In genomic region chr21:34886554-34887385, GRCh38 we compare ENCODE assay signal across 8 cellular contexts.
DNase-seq lines count a peak whose midpoint lies in the region; ATAC-seq and TF ChIP-seq lines count a peak whose summit lies in the region.

No MANE protein-coding gene starts in this region.

- H3K27me3 ChIP-seq in HUES64 (ENCODE audit: insufficient read depth, low read length) = peaks cover 95% of the 10 kb centered on the region

- H3K4me3 Mint-ChIP-seq in activated T-cell treated with anti-CD3 and anti-CD28 coated beads, Interleukin-2, amount 50 U/mL, for 4 hours = peak overlapping the region; percentile 99
- peak overlapping the region; percentile 72 for H3K4me3 Mint-ChIP-seq in glutamatergic neuron (ENCODE audit: unreplicated experiment)

- no peaks in the 10 kb centered on the region for H3K9me3 ChIP-seq in HUES64 (ENCODE audit: insufficient read depth, low read depth, low read length)

- no peaks in the 10 kb centered on the region for H3K9me3 Mint-ChIP-seq in activated T-cell treated with anti-CD3 and anti-CD28 coated beads, Interleukin-2, amount 50 U/mL, for 4 hours
- H3K9me3 Mint-ChIP-seq in glutamatergic neuron (ENCODE audit: unreplicated experiment) = peaks cover 2% of the 10 kb centered on the region

- H3K4me3 ChIP-seq in AG09309 (ENCODE audit: control insufficient read depth, low read depth, low read length) (peak overlapping the region; percentile 85), HUES64 (ENCODE audit: low read length) (peak overlapping the region; percentile 62)

- no peaks in the 10 kb centered on the region for H3K27me3 Mint-ChIP-seq in activated T-cell treated with anti-CD3 and anti-CD28 coated beads, Interleukin-2, amount 50 U/mL, for 4 hours (ENCODE audit: low read depth)
- H3K27me3 Mint-ChIP-seq in glutamatergic neuron (ENCODE audit: unreplicated experiment) = peaks cover 14% of the 10 kb centered on the region

- H3K27ac ChIP-seq in HUES64 (ENCODE audit: low read depth, low read length) = no peak overlapping the region

- no peak for DNase-seq in AG09309 (ENCODE audit: low read depth)
- no peak for DNase-seq in activated T-cell treated with anti-CD3 and anti-CD28 coated beads, Interleukin-2, amount 50 U/mL, for 4 hours
- peak; percentile 52 for DNase-seq in glutamatergic neuron
- peak; percentile 84 for DNase-seq in posterior vena cava (ENCODE audit: low spot score)
- DNase-seq in NCI-H510A (lab: John Stamatoyannopoulos, UW) = no peak
- DNase-seq in anterior cingulate cortex (lab: John Stamatoyannopoulos, UW) = no peak

- peaks cover 46% of the 10 kb centered on the region for H3K4me1 Mint-ChIP-seq in activated T-cell treated with anti-CD3 and anti-CD28 coated beads, Interleukin-2, amount 50 U/mL, for 4 hours (ENCODE audit: low read depth)
- peaks cover 8% of the 10 kb centered on the region for H3K4me1 Mint-ChIP-seq in glutamatergic neuron (ENCODE audit: low read depth, unreplicated experiment)

- intact Hi-C loops in posterior vena cava (cut with DNase I) = no loop called here

- peaks cover 22% of the 10 kb centered on the region for H3K4me1 ChIP-seq in HUES64 (ENCODE audit: insufficient read depth, low read length)

- H3K9ac ChIP-seq in HUES64 (ENCODE audit: low read depth, low read length) = no peak overlapping the region

- under 1% methylated on average over 63 of the region's 64 CpGs for WGBS in HUES64

- TF ChIP-seq CTCF in AG09309 (IDR thresholded peaks at IDR 0.05; ENCODE audit: control insufficient read depth, insufficient read depth, low read depth, low read length, missing control alignments) (no peak), glutamatergic neuron (IDR thresholded peaks at IDR 0.05; ENCODE audit: partially characterized antibody, unreplicated experiment) (no peak)

- H3K36me3 Mint-ChIP-seq in activated T-cell treated with anti-CD3 and anti-CD28 coated beads, Interleukin-2, amount 50 U/mL, for 4 hours (ENCODE audit: insufficient read depth) = peaks cover 18% of the 10 kb centered on the region
- H3K36me3 Mint-ChIP-seq in glutamatergic neuron (ENCODE audit: unreplicated experiment) = no peaks in the 10 kb centered on the region

- ATAC-seq in activated T-cell treated with anti-CD3 and anti-CD28 coated beads, Interleukin-2, amount 50 U/mL, for 4 hours = no peak
- ATAC-seq in HG02642 (IDR thresholded peaks at IDR 0.05; ENCODE audit: poor library complexity, unreplicated experiment) = no peak

- H3K36me3 ChIP-seq in HUES64 (ENCODE audit: insufficient read depth, low read length) = no peaks in the 10 kb centered on the region

- no peak overlapping the region for H3K27ac Mint-ChIP-seq in glutamatergic neuron (ENCODE audit: unreplicated experiment)

Comparison
In these comparisons a context has a peak if more than half of its experiments do, and no peak if none do; other contexts are left out.
1. DNase-seq: peak in glutamatergic neuron (single experiment) and posterior vena cava (single experiment); none in AG09309 (single experiment), activated T-cell treated with anti-CD3 and anti-CD28 coated beads, Interleukin-2, amount 50 U/mL, for 4 hours (single experiment), NCI-H510A (single experiment) and anterior cingulate cortex (0 of 58).